ENCODE assay signal across 8 cellular contexts in genomic region chr4:99893991-99894981, GRCh38. TPM values are rescaled to one million over a fixed set of nuclear protein-coding genes. Genes with fewer than 3 reads are reported as not detected.
DNase-seq lines count a peak whose midpoint lies in the region; ATAC-seq and TF ChIP-seq lines count a peak whose summit lies in the region.

Gene LAMTOR3 (minus strand): TSS chr4:99894427. CDS start chr4:99893963, 464 bp downstream.

- H3K4me3 ChIP-seq in CD8-positive, alpha-beta T cell (ENCODE audit: low read depth, low read length), result peak within 1 kb of the TSS; percentile 68
- peak within 1 kb of the TSS; percentile 84 for H3K4me3 ChIP-seq in lower lobe of right lung

- no peaks in the 10 kb centered on the region for H3K9me3 ChIP-seq in CD8-positive, alpha-beta T cell (ENCODE audit: low read length)
- no peaks in the 10 kb centered on the region for H3K9me3 ChIP-seq in lower lobe of right lung

- peak within 1 kb of the TSS; percentile 97 for H3K4me3 Mint-ChIP-seq in CD8-positive, alpha-beta T cell

- no peaks in the 10 kb centered on the region for H3K27me3 ChIP-seq in CD8-positive, alpha-beta T cell (ENCODE audit: insufficient read depth, low read length)
- H3K27me3 ChIP-seq in lower lobe of right lung (ENCODE audit: low read depth), result no peaks in the 10 kb centered on the region

- no peaks in the 10 kb centered on the region for H3K9me3 Mint-ChIP-seq in CD8-positive, alpha-beta T cell

- H3K27ac ChIP-seq in CD8-positive, alpha-beta T cell (ENCODE audit: low read depth, low read length), result peak within 1 kb of the TSS; percentile 77
- peak within 1 kb of the TSS; percentile 86 for H3K27ac ChIP-seq in lower lobe of right lung

- POLR2A ChIA-PET in CD8-positive, alpha-beta T cell (lab: Charles Lee), result interaction anchor here (0.6 to 2.2 kb wide), 11 partner anchors 9 to 330 kb away, joined by 3 to 23 read pairs (median 6); partner anchors contain the start of genes DAPP1, DNAJB14, H2AZ1 and TRMT10A

- H3K4me1 Mint-ChIP-seq in CD8-positive, alpha-beta T cell (ENCODE audit: low read depth), result peaks cover 50% of the 10 kb centered on the region

- peak within 1 kb of the TSS; percentile 98 for H3K27ac Mint-ChIP-seq in CD8-positive, alpha-beta T cell

- intact Hi-C loops in CD8-positive, alpha-beta T cell (cut with DNase I, micrococcal nuclease), result loop anchor here (1.0 to 10.0 kb wide), 10 partner anchors 52 to 1749 kb away; partner anchors contain the start of genes METAP1 (in 2 of the 2), ADH5 (in 1 of the 2), DAPP1 (in 1 of the 2) and DNAJB14 (in 1 of the 2)
- intact Hi-C loops in lower lobe of right lung (cut with DNase I), result loop anchor here (10.0 kb wide), 1 partner anchor 51 kb away; the partner anchor contains the start of gene DNAJB14

- CTCF ChIA-PET in CD8-positive, alpha-beta T cell (lab: Charles Lee), result interaction anchor here (0.6 to 2.1 kb wide), 6 partner anchors 52 to 889 kb away, joined by 3 to 9 read pairs (median 6); partner anchors contain the start of genes DAPP1 and DNAJB14

- peak; percentile 80 to 92 (median 85) for DNase-seq in CD8-positive, alpha-beta T cell
- DNase-seq in HS-5 (ENCODE audit: low read depth) (peak; percentile 55), NK-92 (lab: John Stamatoyannopoulos, UW; ENCODE audit: unreplicated experiment) (peak; percentile 55), lower lobe of right lung (peak; percentile 95)
- DNase-seq in activated CD8-positive, alpha-beta memory T cell treated with anti-CD3 and anti-CD28 coated beads for 1 hour (ENCODE audit: extremely low read depth in 1 of 2, low read depth in 1 of 2), result peak; percentile 69 to 76
- DNase-seq in effector CD4-positive, alpha-beta T cell, result peak; percentile 86
- DNase-seq in stimulated activated CD4-positive, alpha-beta T cell treated with anti-CD3 and anti-CD28 coated beads, TNF-alpha, amount 100 ng/mL, for 1 hour (ENCODE audit: low read depth in 3 of 3, low spot score in 1 of 3), result peak; percentile 68 to 83 (median 75)

- peaks cover 28% of the 10 kb centered on the region for H3K36me3 Mint-ChIP-seq in CD8-positive, alpha-beta T cell

- peak; percentile 94 for ATAC-seq in CD8-positive, alpha-beta T cell
- ATAC-seq in GM19468 (IDR thresholded peaks at IDR 0.05; ENCODE audit: extremely low read depth, unreplicated experiment) (peak; percentile 98), lower lobe of right lung (peak; percentile 99 to 100)

- H3K27me3 Mint-ChIP-seq in CD8-positive, alpha-beta T cell (ENCODE audit: low read depth), result no peaks in the 10 kb centered on the region

- peaks cover 30% of the 10 kb centered on the region for H3K4me1 ChIP-seq in CD8-positive, alpha-beta T cell (ENCODE audit: insufficient read depth, low read length)
- H3K4me1 ChIP-seq in lower lobe of right lung, result peaks cover 34% of the 10 kb centered on the region

- no peak for TF ChIP-seq CTCF in CD8-positive, alpha-beta T cell (IDR thresholded peaks at IDR 0.05)
- no peak for TF ChIP-seq CTCF in lower lobe of right lung (IDR thresholded peaks at IDR 0.05)

- no peaks in the 10 kb centered on the region for H3K36me3 ChIP-seq in CD8-positive, alpha-beta T cell (ENCODE audit: insufficient read depth, low read length)
- H3K36me3 ChIP-seq in lower lobe of right lung, result peaks cover 20% of the 10 kb centered on the region

RNA-seq across cellular contexts. Expression of gene LAMTOR3, which starts in this region (rescaled TPM):
- total RNA-seq in CD8-positive, alpha-beta T cell, result 10 to 100 TPM; 29.3 to 32.4 TPM
- 47.7 TPM for total RNA-seq in lower lobe of right lung

Comparison
In these comparisons a context has a peak if more than half of its experiments do, and no peak if none do; other contexts are left out.
1. Peak in every context shown above with its lines: DNase-seq, ATAC-seq, H3K4me3 ChIP-seq and H3K27ac ChIP-seq.